ENCODE assay signal across 1 cellular context in genomic region chr20:53580376-53581111, GRCh38.
TF ChIP-seq lines count a peak whose summit lies in the region.

No MANE protein-coding gene starts in this region.

TF ChIP-seq in SK-N-SH, 30 proteins besides CTCF, POLR2A, EP300 and RAD21 (continued from another document):
- TF ChIP-seq PBX3 (IDR thresholded peaks at IDR 0.05) = no peak
